Comparison of ENCODE assay signal across 8 cellular contexts in the genomic region with DNA sequence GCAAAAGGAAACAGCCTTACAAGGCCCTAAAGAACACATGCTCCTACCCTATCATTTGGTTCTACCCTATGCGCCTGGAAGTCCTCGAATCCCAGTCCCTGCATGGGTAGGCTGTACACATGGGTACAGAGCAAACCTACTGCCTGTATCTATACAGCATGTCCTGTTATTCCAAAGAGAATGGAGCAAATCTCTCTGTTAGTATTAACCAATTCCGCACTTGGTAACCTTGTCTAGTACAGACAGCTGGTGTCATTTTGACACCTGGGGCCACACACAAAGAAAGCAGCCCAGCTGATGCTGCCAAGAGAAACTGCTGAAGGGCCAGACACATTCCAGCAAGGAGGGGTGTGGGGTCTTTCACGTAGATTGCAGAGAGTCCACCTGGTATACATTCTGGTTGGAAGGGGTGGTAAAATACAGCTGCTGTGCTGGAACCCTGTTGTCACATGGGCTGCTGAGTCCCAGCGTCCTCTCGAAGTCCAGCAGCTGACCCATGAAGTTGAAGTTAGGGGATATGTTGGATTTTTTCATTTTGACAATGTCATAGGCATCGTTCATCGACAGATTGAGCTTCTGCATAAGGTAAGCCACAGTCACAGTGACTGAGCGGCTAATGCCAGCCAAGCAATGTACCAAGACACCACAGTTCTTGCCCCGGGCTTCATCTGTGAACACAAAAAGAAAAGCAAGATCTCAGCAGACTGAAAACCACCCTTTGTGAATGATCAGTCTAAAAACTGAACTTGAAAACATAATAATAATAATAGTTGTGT. TPM values are rescaled to one million over a fixed set of nuclear protein-coding genes. Genes with fewer than 3 reads are reported as not detected.
DNase-seq lines count a peak whose midpoint lies in the region.

No MANE protein-coding gene starts in this region.

- H3K27ac Mint-ChIP-seq in T-helper 1 cell treated with Interleukin-12 subunit alpha and Interleukin-12 subunit beta and Interleukin-4 antibody, amounts not matched to agents 30 μg/mL and 1 μg/mL, for 36 hours, result peak overlapping the region; percentile 97
- peak overlapping the region; percentile 78 for H3K27ac Mint-ChIP-seq in activated T-helper 2 cell treated with anti-CD3 and anti-CD28 coated beads, Interferon-gamma antibody, Interleukin-2, Interleukin-4, amounts not matched to agents 10 μg/mL and 5 μg/mL and 100 μg/mL, durations not matched to agents 14 hours and 24 hours and 36 hours

- H3K4me3 ChIP-seq in iPS-20b (ENCODE audit: low read length) (peak overlapping the region; percentile 79), stomach smooth muscle (ENCODE audit: low read length in 2 of 2) (peak overlapping the region; percentile 88 to 95)

- peak overlapping the region; percentile 92; the same call in 1 of the 2 replicates for H3K9ac ChIP-seq in iPS-20b (ENCODE audit: low read depth, low read length)
- peak overlapping the region in 1 of 2 donors; percentile 86 for H3K9ac ChIP-seq in stomach smooth muscle (ENCODE audit: low read length in 2 of 2)

- H3K27me3 ChIP-seq in iPS-20b (ENCODE audit: insufficient read depth, low read length) (peaks cover 62% of the 10 kb centered on the region), stomach smooth muscle (ENCODE audit: control insufficient read depth in 1 of 2, insufficient read depth in 2 of 2, low read length in 2 of 2) (no peaks in the 10 kb centered on the region)

- H3K27ac ChIP-seq in iPS-20b (ENCODE audit: low read length) (no peak overlapping the region), stomach smooth muscle (ENCODE audit: low read length) (no peak overlapping the region)

- peak overlapping the region; percentile 87 for H3K4me3 Mint-ChIP-seq in T-helper 1 cell treated with Interleukin-12 subunit alpha and Interleukin-12 subunit beta and Interleukin-4 antibody, amounts not matched to agents 30 μg/mL and 1 μg/mL, for 36 hours
- H3K4me3 Mint-ChIP-seq in activated T-helper 2 cell treated with anti-CD3 and anti-CD28 coated beads, Interferon-gamma antibody, Interleukin-2, Interleukin-4, amounts not matched to agents 10 μg/mL and 5 μg/mL and 100 μg/mL, durations not matched to agents 14 hours and 24 hours and 36 hours (ENCODE audit: low read depth), result peak overlapping the region; percentile 97

- no peaks in the 10 kb centered on the region for H3K9me3 ChIP-seq in iPS-20b (ENCODE audit: insufficient read depth, low read depth, low read length)
- H3K9me3 ChIP-seq in stomach smooth muscle (ENCODE audit: control insufficient read depth in 2 of 2, low read length in 2 of 2), result no peaks in the 10 kb centered on the region

- intact Hi-C loops in activated T-helper 2 cell treated with anti-CD3 and anti-CD28 coated beads, Interferon-gamma antibody, Interleukin-2, Interleukin-4, amounts not matched to agents 10 μg/mL and 5 μg/mL and 100 μg/mL, durations not matched to agents 14 hours and 24 hours and 36 hours (cut with micrococcal nuclease), result no loop called here

- peaks cover 42% of the 10 kb centered on the region for H3K36me3 Mint-ChIP-seq in T-helper 1 cell treated with Interleukin-12 subunit alpha and Interleukin-12 subunit beta and Interleukin-4 antibody, amounts not matched to agents 30 μg/mL and 1 μg/mL, for 36 hours (ENCODE audit: low read depth)
- H3K36me3 Mint-ChIP-seq in activated T-helper 2 cell treated with anti-CD3 and anti-CD28 coated beads, Interferon-gamma antibody, Interleukin-2, Interleukin-4, amounts not matched to agents 10 μg/mL and 5 μg/mL and 100 μg/mL, durations not matched to agents 14 hours and 24 hours and 36 hours (ENCODE audit: low read depth), result peaks cover 65% of the 10 kb centered on the region

- no peaks in the 10 kb centered on the region for H3K27me3 Mint-ChIP-seq in T-helper 1 cell treated with Interleukin-12 subunit alpha and Interleukin-12 subunit beta and Interleukin-4 antibody, amounts not matched to agents 30 μg/mL and 1 μg/mL, for 36 hours (ENCODE audit: low read depth)
- H3K27me3 Mint-ChIP-seq in activated T-helper 2 cell treated with anti-CD3 and anti-CD28 coated beads, Interferon-gamma antibody, Interleukin-2, Interleukin-4, amounts not matched to agents 10 μg/mL and 5 μg/mL and 100 μg/mL, durations not matched to agents 14 hours and 24 hours and 36 hours (ENCODE audit: low read depth), result no peaks in the 10 kb centered on the region

- peaks cover 39% of the 10 kb centered on the region for H3K4me1 ChIP-seq in iPS-20b (ENCODE audit: insufficient read depth, low read length)
- peaks cover 33% of the 10 kb centered on the region for H3K4me1 ChIP-seq in stomach smooth muscle (ENCODE audit: control insufficient read depth, insufficient read depth, low read length)

- H3K36me3 ChIP-seq in iPS-20b (ENCODE audit: insufficient read depth, low read depth, low read length) (peaks cover 40% of the 10 kb centered on the region), stomach smooth muscle (ENCODE audit: control insufficient read depth in 2 of 2, insufficient read depth in 2 of 2, low read length in 2 of 2) (peaks cover 4 to 6% of the 10 kb centered on the region in 2 donors)

- DNase-seq in T-helper 1 cell (no peak), mesenteric fat pad (ENCODE audit: low spot score) (no peak), LoVo (ENCODE audit: low spot score) (no peak)
- DNase-seq in activated T-helper 2 cell treated with anti-CD3 and anti-CD28 coated beads, Interferon-gamma antibody, Interleukin-2, Interleukin-4, amounts not matched to agents 10 μg/mL and 5 μg/mL and 100 μg/mL, durations not matched to agents 14 hours and 24 hours and 36 hours (ENCODE audit: low spot score), result no peak
- no peak for DNase-seq in stimulated activated CD4-positive, alpha-beta T cell treated with anti-CD3 and anti-CD28 coated beads, Interleukin-2, amount 100 ng/mL, for 48 hours

- no peaks in the 10 kb centered on the region for H3K9me3 Mint-ChIP-seq in T-helper 1 cell treated with Interleukin-12 subunit alpha and Interleukin-12 subunit beta and Interleukin-4 antibody, amounts not matched to agents 30 μg/mL and 1 μg/mL, for 36 hours
- no peaks in the 10 kb centered on the region for H3K9me3 Mint-ChIP-seq in activated T-helper 2 cell treated with anti-CD3 and anti-CD28 coated beads, Interferon-gamma antibody, Interleukin-2, Interleukin-4, amounts not matched to agents 10 μg/mL and 5 μg/mL and 100 μg/mL, durations not matched to agents 14 hours and 24 hours and 36 hours

- peaks cover 55% of the 10 kb centered on the region for H3K4me1 Mint-ChIP-seq in T-helper 1 cell treated with Interleukin-12 subunit alpha and Interleukin-12 subunit beta and Interleukin-4 antibody, amounts not matched to agents 30 μg/mL and 1 μg/mL, for 36 hours (ENCODE audit: low read depth)
- H3K4me1 Mint-ChIP-seq in activated T-helper 2 cell treated with anti-CD3 and anti-CD28 coated beads, Interferon-gamma antibody, Interleukin-2, Interleukin-4, amounts not matched to agents 10 μg/mL and 5 μg/mL and 100 μg/mL, durations not matched to agents 14 hours and 24 hours and 36 hours (ENCODE audit: low read depth), result peaks cover 53% of the 10 kb centered on the region

RNA-seq across cellular contexts. Expression of a gene that starts 3.2 kb away (rescaled TPM):
- total RNA-seq in activated T-helper 2 cell treated with anti-CD3 and anti-CD28 coated beads, Interferon-gamma antibody, Interleukin-2, Interleukin-4, amounts not matched to agents 10 μg/mL and 5 μg/mL and 100 μg/mL, durations not matched to agents 14 hours and 24 hours and 36 hours, result 75.7 and 82.0 TPM in 2 replicates
- 153 TPM for total RNA-seq in mesenteric fat pad
